ENCODE assay signal across 22 cellular contexts in genomic region chr9:102862478-102862877, GRCh38.
A peak's percentile ranks its signal among the peaks of the same experiment; 100 is the strongest.
DNase-seq lines count a peak whose midpoint lies in the region; ATAC-seq, FAIRE-seq and TF ChIP-seq lines count a peak whose summit lies in the region.
"Had no signal": no experiment of that assay in that cellular context is flagged by ENCODE, and none has a peak within 500 bp of the region (broad histone marks: within the 10 kb centered on the region; RNA-seq: fewer than 3 reads in every experiment).

No MANE protein-coding gene starts in this region.

- no peaks in the 10 kb centered on the region for H3K79me2 ChIP-seq in K562 (ENCODE audit: control insufficient read depth, insufficient read depth, low read length)

- H3K27ac Mint-ChIP-seq in immature natural killer cell = no peak overlapping the region
- H3K27ac Mint-ChIP-seq: CD14-positive monocyte; CD4-positive, alpha-beta memory T cell; CD4-positive, CD25-positive, alpha-beta regulatory T cell; CD8-positive, alpha-beta memory T cell had no signal

- TF ChIP-seq CTCF in A549 (IDR thresholded peaks at IDR 0.05) (no peak), K562 (IDR thresholded peaks at IDR 0.05 in 2 of 3, conservative IDR thresholded peaks at IDR 0.05 in 1 of 3; ENCODE audit: insufficient read depth in 2 of 3, low read depth in 1 of 3, low read length in 3 of 3) (no peak)

- TF ChIP-seq POLR2A in A549 (IDR thresholded peaks at IDR 0.05; ENCODE audit: low read length) (no peak), K562 (conservative IDR thresholded peaks at IDR 0.05) (no peak)

- H3K9ac ChIP-seq in K562 (ENCODE audit: insufficient read depth in 1 of 2, low read depth in 2 of 2, low read length in 2 of 2) = no peak overlapping the region
- H3K9ac ChIP-seq: BLaER1 had no signal

- FAIRE-seq in A204.1 (lab: Jason Lieb, UNC) = peak; percentile 46
- FAIRE-seq in A549 (lab: Jason Lieb, UNC) = no peak
- FAIRE-seq in K562 (lab: Jason Lieb, UNC) = no peak
- FAIRE-seq: G401.6, GM12891, GM19239 had no signal

- no peak overlapping the region for H3K4me2 ChIP-seq in A549
- no peak overlapping the region for H3K4me2 ChIP-seq in K562 (ENCODE audit: insufficient read depth, low read length)
- H3K4me2 ChIP-seq: BLaER1 had no signal

- 3% methylated on average over 1 of the region's 1 CpG for WGBS in A549 (ENCODE audit: missing lambda C conversion rate)
- WGBS in K562 (ENCODE audit: insufficient coverage, low coverage, missing lambda C conversion rate) = 6% methylated on average over 1 of the region's 1 CpG

- in situ Hi-C loops in K562 (cut with MboI) = no loop called here

- H3K4me1 ChIP-seq in A549 (no peaks in the 10 kb centered on the region), K562 (replicated peaks in 1 of 2; ENCODE audit: control insufficient read depth in 2 of 2, insufficient read depth in 2 of 2, low read length in 2 of 2) (no peaks in the 10 kb centered on the region)
- H3K4me1 ChIP-seq: BE2C, BLaER1 had no signal

- H3K9me3 Mint-ChIP-seq in immature natural killer cell = peaks cover 10 to 35% (median 17%) of the 10 kb centered on the region in 6 donors

- H4K20me1 ChIP-seq in K562 (replicated peaks; ENCODE audit: control insufficient read depth, insufficient read depth, low read length) = no peaks in the 10 kb centered on the region
- H4K20me1 ChIP-seq: BLaER1 had no signal

- DNase-seq in A549 (ENCODE audit: low read depth in 1 of 2, low spot score in 1 of 2) (no peak), MG63 (no peak), K562 (ENCODE audit: extremely low read depth in 1 of 4, low spot score in 3 of 4) (no peak), immature natural killer cell (no peak), SIG-M5 treated with dmso at 0.1 percent for 504 hours (lab: John Stamatoyannopoulos, UW; ENCODE audit: unreplicated experiment) (no peak), NCI-H82 treated with DMSO at 0.1 percent for 48 hours (lab: John Stamatoyannopoulos, UW; ENCODE audit: unreplicated experiment) (no peak)
- DNase-seq: 8988T; ACHN; BE2C; C1 segment of cervical spinal cord; CD4-positive, alpha-beta memory T cell; CD4-positive, CD25-positive, alpha-beta regulatory T cell; CD8-positive, alpha-beta memory T cell; COR-L47; DMS79 treated with DMSO at 0.1 percent for 48 hours; GF-D8 had no signal

- no peak overlapping the region for H2AFZ ChIP-seq in K562 (ENCODE audit: low read depth, low read length)

- H3K4me3 ChIP-seq in A549 (no peak overlapping the region), MG63 (peak overlapping the region; percentile 13; the same call in 1 of the 2 replicates), K562 (no peak overlapping the region)
- H3K4me3 ChIP-seq: BLaER1 had no signal

- no peak overlapping the region for H3K4me3 Mint-ChIP-seq in immature natural killer cell
- H3K4me3 Mint-ChIP-seq: CD14-positive monocyte; CD4-positive, alpha-beta memory T cell; CD4-positive, CD25-positive, alpha-beta regulatory T cell; CD8-positive, alpha-beta memory T cell had no signal

- no peaks in the 10 kb centered on the region for H3K9me1 ChIP-seq in K562 (ENCODE audit: control insufficient read depth, insufficient read depth, low read length)

- peaks cover 0 to 2% (median 0%) of the 10 kb centered on the region in 3 donors for H3K27me3 Mint-ChIP-seq in immature natural killer cell (ENCODE audit: low read depth in 3 of 3)
- H3K27me3 Mint-ChIP-seq: CD4-positive, alpha-beta memory T cell; CD4-positive, CD25-positive, alpha-beta regulatory T cell; CD8-positive, alpha-beta memory T cell had no signal

- H3K27me3 ChIP-seq in MG63 (no peaks in the 10 kb centered on the region), K562 (ENCODE audit: control insufficient read depth in 2 of 2, insufficient read depth in 2 of 2, low read length in 2 of 2) (no peaks in the 10 kb centered on the region)
- H3K27me3 ChIP-seq: BE2C, BLaER1 had no signal

- no peaks in the 10 kb centered on the region for H3K9me3 ChIP-seq in A549
- no peaks in the 10 kb centered on the region for H3K9me3 ChIP-seq in MG63
- no peaks in the 10 kb centered on the region for H3K9me3 ChIP-seq in K562 (replicated peaks; ENCODE audit: control insufficient read depth, insufficient read depth, low read depth, low read length)
- H3K9me3 ChIP-seq: BE2C, BLaER1 had no signal

- H3K27ac ChIP-seq in A549 = no peak overlapping the region
- no peak overlapping the region for H3K27ac ChIP-seq in K562 (ENCODE audit: extremely low read depth, low read depth, low read length)
- H3K27ac ChIP-seq: BLaER1 had no signal

- POLR2A ChIA-PET in A549 (lab: Yijun Ruan, JAX) (no interaction called here), K562 (lab: Yijun Ruan, JAX) (no interaction called here)

- no peak for TF ChIP-seq EP300 in A549 (IDR thresholded peaks at IDR 0.05)
- TF ChIP-seq EP300 in K562 (IDR thresholded peaks at IDR 0.05; ENCODE audit: low read length) = no peak

- TF ChIP-seq RAD21 in A549 (conservative IDR thresholded peaks at IDR 0.05 in 1 of 2, IDR thresholded peaks at IDR 0.05 in 1 of 2) (no peak), K562 (CRISPR knock-in tag; conservative IDR thresholded peaks at IDR 0.05 in 1 of 2, IDR thresholded peaks at IDR 0.05 in 1 of 2) (no peak)

- H3K4me1 Mint-ChIP-seq in immature natural killer cell = no peaks in the 10 kb centered on the region
- H3K4me1 Mint-ChIP-seq: CD14-positive monocyte; CD4-positive, alpha-beta memory T cell; CD4-positive, CD25-positive, alpha-beta regulatory T cell; CD8-positive, alpha-beta memory T cell had no signal

- intact Hi-C loops in K562 (cut with micrococcal nuclease) = no loop called here

- ATAC-seq in A549 = no peak
- ATAC-seq in K562 = no peak

- peaks cover 0 to 4% (median 0%) of the 10 kb centered on the region in 3 donors for H3K36me3 Mint-ChIP-seq in immature natural killer cell
- H3K36me3 Mint-ChIP-seq: CD14-positive monocyte; CD4-positive, alpha-beta memory T cell; CD4-positive, CD25-positive, alpha-beta regulatory T cell; CD8-positive, alpha-beta memory T cell had no signal

- no TSS peak for BruUV-seq in K562 (replicated peaks; lab: Mats Ljungman, UMichigan)

- CTCF ChIA-PET in A549 (lab: Yijun Ruan, JAX) = no interaction called here
- CTCF ChIA-PET in K562 (lab: Yijun Ruan, JAX; ENCODE audit: low intra/inter-chr PET ratio) = no interaction called here

- no peaks in the 10 kb centered on the region for H3K36me3 ChIP-seq in MG63
- H3K36me3 ChIP-seq in K562 (ENCODE audit: control insufficient read depth, insufficient read depth, low read length) = no peaks in the 10 kb centered on the region
- H3K36me3 ChIP-seq: BE2C, BLaER1 had no signal

TF ChIP-seq in A549, 52 proteins besides CTCF, POLR2A, EP300 and RAD21:
- TF ChIP-seq JUNB (IDR thresholded peaks at IDR 0.05) (no peak), SMC3 (IDR thresholded peaks at IDR 0.05) (no peak), MAFK (IDR thresholded peaks at IDR 0.05; ENCODE audit: partially characterized antibody) (peak; percentile 78)

TF ChIP-seq in K562, 482 proteins besides CTCF, POLR2A, EP300 and RAD21 (continues in another document):
- TF ChIP-seq ZNF707 (CRISPR knock-in tag; conservative IDR thresholded peaks at IDR 0.05) (no peak), ZNF316 (IDR thresholded peaks at IDR 0.05) (peak; percentile 66), IRF2 (CRISPR knock-in tag; IDR thresholded peaks at IDR 0.05) (no peak), PHF21A (IDR thresholded peaks at IDR 0.05; ENCODE audit: borderline replicate concordance, low read depth) (no peak), ZSCAN32 (CRISPR knock-in tag; IDR thresholded peaks at IDR 0.05) (no peak), HBP1 (CRISPR knock-in tag; IDR thresholded peaks at IDR 0.05) (no peak), EWSR1 (IDR thresholded peaks at IDR 0.05; ENCODE audit: borderline replicate concordance, low read depth, partially characterized antibody) (no peak), ESRRB (CRISPR knock-in tag; IDR thresholded peaks at IDR 0.05; ENCODE audit: borderline replicate concordance) (no peak), KLF13 (tag; IDR thresholded peaks at IDR 0.05; ENCODE audit: borderline replicate concordance, low read depth) (no peak), MAFG (tag; conservative IDR thresholded peaks at IDR 0.05) (peak; percentile 42; the same call in 1 of the 2 replicates), PCBP1 (IDR thresholded peaks at IDR 0.05; ENCODE audit: low read depth, low read length, poor library complexity, severe bottlenecking) (no peak), C11orf30 (IDR thresholded peaks at IDR 0.05; ENCODE audit: low read depth) (peak; percentile 66)
- TF ChIP-seq, protein P1, sequence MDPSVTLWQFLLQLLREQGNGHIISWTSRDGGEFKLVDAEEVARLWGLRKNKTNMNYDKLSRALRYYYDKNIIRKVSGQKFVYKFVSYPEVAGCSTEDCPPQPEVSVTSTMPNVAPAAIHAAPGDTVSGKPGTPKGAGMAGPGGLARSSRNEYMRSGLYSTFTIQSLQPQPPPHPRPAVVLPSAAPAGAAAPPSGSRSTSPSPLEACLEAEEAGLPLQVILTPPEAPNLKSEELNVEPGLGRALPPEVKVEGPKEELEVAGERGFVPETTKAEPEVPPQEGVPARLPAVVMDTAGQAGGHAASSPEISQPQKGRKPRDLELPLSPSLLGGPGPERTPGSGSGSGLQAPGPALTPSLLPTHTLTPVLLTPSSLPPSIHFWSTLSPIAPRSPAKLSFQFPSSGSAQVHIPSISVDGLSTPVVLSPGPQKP (CRISPR knock-in tag; IDR thresholded peaks at IDR 0.05) = no peak
- TF ChIP-seq, protein P2, sequence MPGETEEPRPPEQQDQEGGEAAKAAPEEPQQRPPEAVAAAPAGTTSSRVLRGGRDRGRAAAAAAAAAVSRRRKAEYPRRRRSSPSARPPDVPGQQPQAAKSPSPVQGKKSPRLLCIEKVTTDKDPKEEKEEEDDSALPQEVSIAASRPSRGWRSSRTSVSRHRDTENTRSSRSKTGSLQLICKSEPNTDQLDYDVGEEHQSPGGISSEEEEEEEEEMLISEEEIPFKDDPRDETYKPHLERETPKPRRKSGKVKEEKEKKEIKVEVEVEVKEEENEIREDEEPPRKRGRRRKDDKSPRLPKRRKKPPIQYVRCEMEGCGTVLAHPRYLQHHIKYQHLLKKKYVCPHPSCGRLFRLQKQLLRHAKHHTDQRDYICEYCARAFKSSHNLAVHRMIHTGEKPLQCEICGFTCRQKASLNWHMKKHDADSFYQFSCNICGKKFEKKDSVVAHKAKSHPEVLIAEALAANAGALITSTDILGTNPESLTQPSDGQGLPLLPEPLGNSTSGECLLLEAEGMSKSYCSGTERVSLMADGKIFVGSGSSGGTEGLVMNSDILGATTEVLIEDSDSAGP (CRISPR knock-in tag; IDR thresholded peaks at IDR 0.05) = no peak
